17 cellular contexts compared by ENCODE assay signal in genomic region chr18:12028040-12028628, GRCh38. TPM values are rescaled to one million over a fixed set of nuclear protein-coding genes. Genes with fewer than 3 reads are reported as not detected.
DNase-seq lines count a peak whose midpoint lies in the region; TF ChIP-seq lines count a peak whose summit lies in the region.
"Had no signal": no experiment of that assay in that cellular context is flagged by ENCODE, and none has a peak within 500 bp of the region (broad histone marks: within the 10 kb centered on the region; RNA-seq: fewer than 3 reads in every experiment).

No MANE protein-coding gene starts in this region.

- DNase-seq in RWPE1 (ENCODE audit: low spot score): no peak
- no peak for DNase-seq in left ventricle myocardium inferior
- DNase-seq in osteocyte (ENCODE audit: extremely low spot score, unreplicated experiment): no peak
- DNase-seq in T-helper 2 cell: no peak
- DNase-seq in HuH-7.5 (ENCODE audit: low spot score): no peak
- no peak for DNase-seq in foreskin fibroblast
- DNase-seq: DND-41, H9, KG1, MV-4-11, NCI-H1694 treated with DMSO at 0.1 percent for 48 hours, NCI-H510A, NCI-H748 treated with DMSO at 0.1 percent for 48 hours, SJCRH30 had no signal

- POLR2A ChIA-PET in RWPE1 (lab: Yijun Ruan, JAX; ENCODE audit: low non-redundant PET): no interaction called here

- intact Hi-C loops in left ventricle myocardium inferior (cut with micrococcal nuclease): no loop called here

- no peak overlapping the region for H3K27ac Mint-ChIP-seq in osteocyte (ENCODE audit: unreplicated experiment)

- H3K4me3 Mint-ChIP-seq in osteocyte (ENCODE audit: unreplicated experiment): no peak overlapping the region
- H3K4me3 Mint-ChIP-seq: CD14-positive monocyte, H9 had no signal

- 0 out of 22 replicates have a peak overlapping the region, but pooled peaks of 1 of the 11 experiments have one; percentile 11 for H3K9ac ChIP-seq in BLaER1 treated with 17β-estradiol and CSF1 and Interleukin-3, amounts not matched to agents 10 nM and 100 nM
- H3K9ac ChIP-seq in skeletal muscle tissue (ENCODE audit: low read depth in 1 of 3, low read length in 3 of 3): peak overlapping the region in 1 of 3 donors; percentile 45

- H3K4me3 ChIP-seq in BLaER1 treated with 17β-estradiol and CSF1 and Interleukin-3, amounts not matched to agents 10 nM and 100 nM: no peak overlapping the region
- H3K4me3 ChIP-seq in left ventricle myocardium inferior (no peak overlapping the region), skeletal muscle tissue (ENCODE audit: low read length in 3 of 3) (no peak overlapping the region), foreskin fibroblast (ENCODE audit: low read depth in 1 of 2, low read length in 2 of 2) (no peak overlapping the region)
- H3K4me3 ChIP-seq: SJCRH30 had no signal

- peak overlapping the region in 4 of 11 experiments; percentile 4 to 18 (median 12); a peak in 2 of 22 replicates for H3K27ac ChIP-seq in BLaER1 treated with 17β-estradiol and CSF1 and Interleukin-3, amounts not matched to agents 10 nM and 100 nM
- H3K27ac ChIP-seq in RWPE1 (peak overlapping the region; percentile 93), left ventricle myocardium inferior (replicated peaks) (peak overlapping the region; percentile 87), skeletal muscle tissue (ENCODE audit: low read depth, low read length) (peak overlapping the region; percentile 9)
- H3K27ac ChIP-seq: SJCRH30 had no signal

- H3K36me3 ChIP-seq in BLaER1 treated with 17β-estradiol and CSF1 and Interleukin-3, amounts not matched to agents 10 nM and 100 nM: peaks cover 11 to 71% (median 38%) of the 10 kb centered on the region in 11 experiments; a peak in 18 of 22 replicates
- H3K36me3 ChIP-seq in left ventricle myocardium inferior (peaks cover 30% of the 10 kb centered on the region), skeletal muscle tissue (ENCODE audit: control insufficient read depth in 3 of 3, insufficient read depth in 3 of 3, low read length in 3 of 3) (peaks cover 21 to 29% (median 23%) of the 10 kb centered on the region in 3 donors)
- H3K36me3 ChIP-seq: SJCRH30 had no signal

- no peak for TF ChIP-seq CTCF in RWPE1 (conservative IDR thresholded peaks at IDR 0.05; ENCODE audit: low read depth)
- no peak for TF ChIP-seq CTCF in left ventricle myocardium inferior (IDR thresholded peaks at IDR 0.05; ENCODE audit: borderline replicate concordance)
- no peak for TF ChIP-seq CTCF in osteocyte (IDR thresholded peaks at IDR 0.05)
- no peak for TF ChIP-seq CTCF in foreskin fibroblast (IDR thresholded peaks at IDR 0.05; ENCODE audit: low read depth, low read length)

- H3K9me3 Mint-ChIP-seq in osteocyte (ENCODE audit: unreplicated experiment): no peaks in the 10 kb centered on the region
- H3K9me3 Mint-ChIP-seq: H9 had no signal

- H3K36me3 Mint-ChIP-seq in osteocyte (ENCODE audit: unreplicated experiment): no peaks in the 10 kb centered on the region

- H3K9me3 ChIP-seq in BLaER1 treated with 17β-estradiol and CSF1 and Interleukin-3, amounts not matched to agents 10 nM and 100 nM (replicated peaks in 1 of 11): no peaks in the 10 kb centered on the region
- H3K9me3 ChIP-seq in left ventricle myocardium inferior (replicated peaks): no peaks in the 10 kb centered on the region
- H3K9me3 ChIP-seq in skeletal muscle tissue (ENCODE audit: control insufficient read depth in 3 of 3, low read length in 3 of 3): no peaks in the 10 kb centered on the region
- H3K9me3 ChIP-seq: SJCRH30 had no signal

- H3K4me1 ChIP-seq in BLaER1 treated with 17β-estradiol and CSF1 and Interleukin-3, amounts not matched to agents 10 nM and 100 nM: peaks cover 17 to 43% (median 30%) of the 10 kb centered on the region in 10 experiments
- H3K4me1 ChIP-seq in left ventricle myocardium inferior (peaks cover 33% of the 10 kb centered on the region), skeletal muscle tissue (ENCODE audit: control insufficient read depth in 3 of 3, insufficient read depth in 3 of 3, low read length in 3 of 3) (peaks cover 18 to 33% (median 25%) of the 10 kb centered on the region in 3 donors)
- H3K4me1 ChIP-seq: SJCRH30 had no signal

- peak overlapping the region; percentile 45 to 84 (median 66) for H3K4me2 ChIP-seq in BLaER1 treated with 17β-estradiol and CSF1 and Interleukin-3, amounts not matched to agents 10 nM and 100 nM

- H4K20me1 ChIP-seq in BLaER1 treated with 17β-estradiol and CSF1 and Interleukin-3, amounts not matched to agents 10 nM and 100 nM: peaks cover 0 to 14% (median 0%) of the 10 kb centered on the region in 11 experiments; a peak in 5 of 22 replicates

- H3K4me1 Mint-ChIP-seq in osteocyte (ENCODE audit: unreplicated experiment): peaks cover under 1% of the 10 kb centered on the region

- no peaks in the 10 kb centered on the region for H3K27me3 Mint-ChIP-seq in osteocyte (ENCODE audit: unreplicated experiment)

- CTCF ChIA-PET in RWPE1 (lab: Yijun Ruan, JAX): interaction anchor here (0.6 to 1.0 kb wide), 3 partner anchors 11 to 264 kb away, joined by 3 to 6 read pairs (median 5); no protein-coding TSS in a partner anchor

- H3K27me3 ChIP-seq in BLaER1 treated with 17β-estradiol and CSF1 and Interleukin-3, amounts not matched to agents 10 nM and 100 nM: no peaks in the 10 kb centered on the region
- H3K27me3 ChIP-seq in left ventricle myocardium inferior (ENCODE audit: low read depth) (no peaks in the 10 kb centered on the region), skeletal muscle tissue (ENCODE audit: control insufficient read depth in 3 of 3, insufficient read depth in 3 of 3, low read length in 3 of 3) (no peaks in the 10 kb centered on the region)
- H3K27me3 ChIP-seq: SJCRH30 had no signal

RNA-seq across cellular contexts. Expression of gene IMPA2, which starts 46.8 kb away (rescaled TPM):
- total RNA-seq in left ventricle myocardium inferior (51.5 TPM), skeletal muscle tissue (33.9 TPM), osteocyte (9.0 and 9.2 TPM in 2 replicates)
